2 cellular contexts compared by ENCODE assay signal in the genomic region with DNA sequence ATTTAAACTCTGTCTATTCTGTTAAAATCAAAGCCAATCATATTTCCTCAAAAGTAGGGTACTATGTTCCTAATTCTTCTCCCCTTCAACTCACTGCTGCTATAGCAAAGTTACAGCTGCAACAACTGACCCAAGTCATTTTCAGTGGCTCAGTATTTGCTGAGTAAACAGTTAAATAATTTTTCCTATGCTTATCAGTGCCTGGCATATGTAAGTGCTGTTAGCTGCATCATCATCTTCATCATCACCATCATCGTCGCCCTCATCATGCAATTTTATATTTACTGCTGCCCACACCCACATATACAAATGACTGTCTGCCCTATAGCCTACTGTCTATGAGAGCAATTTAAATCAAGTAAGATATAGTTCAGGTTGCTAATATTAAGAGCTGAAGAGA.
TF ChIP-seq lines count a peak whose summit lies in the region.

No MANE protein-coding gene starts in this region.

TF ChIP-seq in A549, 52 proteins besides CTCF, POLR2A, EP300 and RAD21:
- no peak for TF ChIP-seq RARB (CRISPR knock-in tag; IDR thresholded peaks at IDR 0.05)
- TF ChIP-seq MAFK (IDR thresholded peaks at IDR 0.05; ENCODE audit: partially characterized antibody) = peak; percentile 66
- TF ChIP-seq ZNF302 (CRISPR knock-in tag; IDR thresholded peaks at IDR 0.05) = no peak

TF ChIP-seq in IMR-90, 13 proteins besides CTCF, POLR2A, EP300 and RAD21:
- TF ChIP-seq MAZ (IDR thresholded peaks at IDR 0.05; ENCODE audit: borderline replicate concordance, low read depth, low read length) (no peak), MAFK (IDR thresholded peaks at IDR 0.05; ENCODE audit: low read depth, low read length) (peak; percentile 58), RCOR1 (IDR thresholded peaks at IDR 0.05; ENCODE audit: insufficient replicate concordance, low read length) (no peak)
TF ChIP-seq in IMR-90: peak in this region for 1.
